Comparison of ENCODE assay signal across 1 cellular context in the genomic region with DNA sequence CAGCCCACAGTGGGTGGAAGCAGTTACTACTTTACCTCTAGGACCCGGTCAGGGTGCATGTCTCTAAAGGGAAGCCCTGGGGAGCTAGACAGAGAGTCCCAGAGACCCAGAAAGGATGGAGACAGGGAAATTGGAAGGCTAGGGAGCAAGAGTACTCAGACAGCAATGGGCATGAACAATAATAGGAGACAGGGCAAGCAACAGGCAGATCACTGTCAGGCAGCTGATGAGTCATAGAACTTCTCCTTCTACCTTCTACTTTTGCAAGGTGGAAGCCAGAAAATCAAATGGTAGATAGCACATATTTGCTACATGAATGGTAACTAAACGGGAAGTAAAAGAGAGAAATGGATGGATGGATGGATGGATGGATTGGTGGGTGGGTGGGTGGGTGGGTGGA.
TF ChIP-seq lines count a peak whose summit lies in the region.

No MANE protein-coding gene starts in this region.

TF ChIP-seq in SK-N-SH, 30 proteins besides CTCF, POLR2A, EP300 and RAD21:
- TF ChIP-seq SIN3A (IDR thresholded peaks at IDR 0.05; ENCODE audit: borderline replicate concordance, low read depth, low read length) (no peak), MEF2A (IDR thresholded peaks at IDR 0.05; ENCODE audit: borderline replicate concordance, low read depth) (no peak), RXRA (IDR thresholded peaks at IDR 0.05; ENCODE audit: borderline replicate concordance, low read depth) (no peak), GABPA (IDR thresholded peaks at IDR 0.05; ENCODE audit: low read depth) (no peak), TEAD4 (IDR thresholded peaks at IDR 0.05; ENCODE audit: borderline replicate concordance, insufficient read depth) (no peak), SMC3 (IDR thresholded peaks at IDR 0.05; ENCODE audit: low read depth, low read length) (no peak), FOXM1 (IDR thresholded peaks at IDR 0.05; ENCODE audit: low read depth) (no peak), CHD2 (IDR thresholded peaks at IDR 0.05; ENCODE audit: low read length, partially characterized antibody) (no peak)
- TF ChIP-seq, protein P1, sequence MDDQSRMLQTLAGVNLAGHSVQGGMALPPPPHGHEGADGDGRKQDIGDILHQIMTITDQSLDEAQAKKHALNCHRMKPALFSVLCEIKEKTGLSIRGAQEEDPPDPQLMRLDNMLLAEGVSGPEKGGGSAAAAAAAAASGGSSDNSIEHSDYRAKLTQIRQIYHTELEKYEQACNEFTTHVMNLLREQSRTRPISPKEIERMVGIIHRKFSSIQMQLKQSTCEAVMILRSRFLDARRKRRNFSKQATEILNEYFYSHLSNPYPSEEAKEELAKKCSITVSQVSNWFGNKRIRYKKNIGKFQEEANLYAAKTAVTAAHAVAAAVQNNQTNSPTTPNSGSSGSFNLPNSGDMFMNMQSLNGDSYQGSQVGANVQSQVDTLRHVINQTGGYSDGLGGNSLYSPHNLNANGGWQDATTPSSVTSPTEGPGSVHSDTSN (IDR thresholded peaks at IDR 0.05): no peak
- TF ChIP-seq, protein P2, sequence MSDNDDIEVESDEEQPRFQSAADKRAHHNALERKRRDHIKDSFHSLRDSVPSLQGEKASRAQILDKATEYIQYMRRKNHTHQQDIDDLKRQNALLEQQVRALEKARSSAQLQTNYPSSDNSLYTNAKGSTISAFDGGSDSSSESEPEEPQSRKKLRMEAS (IDR thresholded peaks at IDR 0.05; ENCODE audit: low read depth): no peak
- TF ChIP-seq, protein P3, sequence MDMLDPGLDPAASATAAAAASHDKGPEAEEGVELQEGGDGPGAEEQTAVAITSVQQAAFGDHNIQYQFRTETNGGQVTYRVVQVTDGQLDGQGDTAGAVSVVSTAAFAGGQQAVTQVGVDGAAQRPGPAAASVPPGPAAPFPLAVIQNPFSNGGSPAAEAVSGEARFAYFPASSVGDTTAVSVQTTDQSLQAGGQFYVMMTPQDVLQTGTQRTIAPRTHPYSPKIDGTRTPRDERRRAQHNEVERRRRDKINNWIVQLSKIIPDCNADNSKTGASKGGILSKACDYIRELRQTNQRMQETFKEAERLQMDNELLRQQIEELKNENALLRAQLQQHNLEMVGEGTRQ (IDR thresholded peaks at IDR 0.05; ENCODE audit: borderline replicate concordance, low read depth, low read length): no peak
TF ChIP-seq in SK-N-SH: peak in this region for 0.
